In genomic region chr6:15981956-15982355, GRCh38 we compare ENCODE assay signal across 31 cellular contexts.
DNase-seq lines count a peak whose midpoint lies in the region; FAIRE-seq and TF ChIP-seq lines count a peak whose summit lies in the region.
"Had no signal": no experiment of that assay in that cellular context is flagged by ENCODE, and none has a peak within 500 bp of the region (broad histone marks: within the 10 kb centered on the region; RNA-seq: fewer than 3 reads in every experiment).

No MANE protein-coding gene starts in this region.

- H3K27ac ChIP-seq in esophagus muscularis mucosa (replicated peaks in 1 of 4), result no peak overlapping the region
- H3K27ac ChIP-seq: 22Rv1; A549; BLaER1; BLaER1 treated with 17β-estradiol and CSF1 and Interleukin-3, amounts not matched to agents 10 nM and 100 nM; C4-2B had no signal

- TF ChIP-seq CTCF in esophagus muscularis mucosa (IDR thresholded peaks at IDR 0.05), result no peak

- H3K4me3 ChIP-seq in esophagus muscularis mucosa, result no peak overlapping the region
- H3K4me3 ChIP-seq: A549; BLaER1; BLaER1 treated with 17β-estradiol and CSF1 and Interleukin-3, amounts not matched to agents 10 nM and 100 nM had no signal

- 94% methylated on average over 6 of the region's 9 CpGs for WGBS in esophagus muscularis mucosa

- no peaks in the 10 kb centered on the region for H3K36me3 ChIP-seq in esophagus muscularis mucosa
- H3K36me3 ChIP-seq: BE2C; BLaER1; BLaER1 treated with 17β-estradiol and CSF1 and Interleukin-3, amounts not matched to agents 10 nM and 100 nM had no signal

- no peaks in the 10 kb centered on the region for H3K27me3 ChIP-seq in esophagus muscularis mucosa
- H3K27me3 ChIP-seq: BE2C; BLaER1; BLaER1 treated with 17β-estradiol and CSF1 and Interleukin-3, amounts not matched to agents 10 nM and 100 nM had no signal

- H3K4me1 ChIP-seq in esophagus muscularis mucosa, result no peaks in the 10 kb centered on the region
- H3K4me1 ChIP-seq: A549, BE2C, Caco-2 had no signal

- intact Hi-C loops in esophagus muscularis mucosa (cut with DNase I), result no loop called here

- DNase-seq in GM12891 (ENCODE audit: insufficient read length, low spot score) (no peak), esophagus muscularis mucosa (ENCODE audit: extremely low spot score) (peak; percentile 55), inferior parietal cortex (ENCODE audit: extremely low spot score) (no peak), NCI-H1092 (lab: John Stamatoyannopoulos, UW) (no peak)
- DNase-seq: 8988T; ACHN; AML-193; BE2C; C1 segment of cervical spinal cord; Caco-2; Calu3; CD4-positive, alpha-beta memory T cell; CD4-positive, alpha-beta T cell; CD4-positive, CD25-positive, alpha-beta regulatory T cell; CD8-positive, alpha-beta memory T cell; CD8-positive, alpha-beta T cell; COR-L47; DMS 273 treated with DMSO at 0.1 percent for 48 hours; DMS153; DMS53; DMS79; DMS79 treated with DMSO at 0.1 percent for 48 hours; DND-41; EL had no signal

- no peak for TF ChIP-seq POLR2A in GM12891 (IDR thresholded peaks at IDR 0.05; ENCODE audit: low read depth, low read length)
- TF ChIP-seq POLR2A in esophagus muscularis mucosa (IDR thresholded peaks at IDR 0.05; ENCODE audit: low read depth), result no peak

- peak; percentile 47 for FAIRE-seq in GM12891 (lab: Jason Lieb, UNC)
- FAIRE-seq: A204.1, A549, D721Med had no signal

- TF ChIP-seq EP300 in esophagus muscularis mucosa (IDR thresholded peaks at IDR 0.05), result no peak

- no peaks in the 10 kb centered on the region for H3K9me3 ChIP-seq in esophagus muscularis mucosa
- H3K9me3 ChIP-seq: A549, BE2C, BLaER1, Caco-2 had no signal

TF ChIP-seq in GM12891, 5 proteins besides CTCF, POLR2A, EP300 and RAD21:
- TF ChIP-seq POU2F2 (IDR thresholded peaks at IDR 0.05; ENCODE audit: low read depth, low read length), result no peak
- no peak for TF ChIP-seq SPI1 (IDR thresholded peaks at IDR 0.05; ENCODE audit: low read depth, low read length)
- TF ChIP-seq PAX5 (IDR thresholded peaks at IDR 0.05; ENCODE audit: insufficient read depth, low read length, severe bottlenecking), result no peak
- TF ChIP-seq POLR2AphosphoS5 (IDR thresholded peaks at IDR 0.05; ENCODE audit: low read depth, low read length), result no peak
